ENCODE assay signal across 8 cellular contexts in genomic region chr16:58392215-58393137, GRCh38. TPM values are rescaled to one million over a fixed set of nuclear protein-coding genes. Genes with fewer than 3 reads are reported as not detected.
A peak's percentile ranks its signal among the peaks of the same experiment; 100 is the strongest.
DNase-seq lines count a peak whose midpoint lies in the region; ATAC-seq and TF ChIP-seq lines count a peak whose summit lies in the region.

TSS of gene GINS3 (plus strand) at chr16:58392471. CDS start at chr16:58392602, 131 bp downstream.

- 0% methylated on average over 47 to 67 of the region's 67 CpGs for WGBS in heart left ventricle, 4 donors
- WGBS in upper lobe of left lung, 2 donors, result 0 to 2% methylated on average over 32 to 64 of the region's 67 CpGs

- peaks cover 14% of the 10 kb centered on the region for H3K36me3 Mint-ChIP-seq in activated naive CD8-positive, alpha-beta T cell treated with anti-CD3 and anti-CD28 coated beads, Interleukin-2, amount 50 U/mL, for 24 hours (ENCODE audit: low read depth)

- H3K36me3 ChIP-seq in heart left ventricle (no peaks in the 10 kb centered on the region), upper lobe of left lung (no peaks in the 10 kb centered on the region)

- TF ChIP-seq CTCF in GM12865 (IDR thresholded peaks at IDR 0.05; ENCODE audit: insufficient read depth, low read depth, low read length, missing control alignments), result no peak
- no peak for TF ChIP-seq CTCF in heart left ventricle (IDR thresholded peaks at IDR 0.05)
- no peak for TF ChIP-seq CTCF in upper lobe of left lung (IDR thresholded peaks at IDR 0.05)

- no peaks in the 10 kb centered on the region for H3K9me3 Mint-ChIP-seq in activated naive CD8-positive, alpha-beta T cell treated with anti-CD3 and anti-CD28 coated beads, Interleukin-2, amount 50 U/mL, for 24 hours

- H3K9me3 ChIP-seq in heart left ventricle (no peaks in the 10 kb centered on the region), upper lobe of left lung (no peaks in the 10 kb centered on the region)

- peak in 1 of 2 donors; percentile 19 for TF ChIP-seq POLR2A in heart left ventricle (IDR thresholded peaks at IDR 0.05)
- TF ChIP-seq POLR2A in upper lobe of left lung (IDR thresholded peaks at IDR 0.05), result peak in 1 of 4 donors; percentile 51

- intact Hi-C loops in heart left ventricle (cut with DNase I) (loop anchor here in 7 of 10 donors (2.0 to 5.0 kb wide), 5 partner anchors 40 to 95 kb away; no protein-coding TSS in a partner anchor), posterior cingulate gyrus (cut with DNase I) (no loop called here)

- ATAC-seq in HG02759 (IDR thresholded peaks at IDR 0.05; ENCODE audit: unreplicated experiment) (peak; percentile 97), heart left ventricle (peak; percentile 94 to 99 (median 98)), upper lobe of left lung (ENCODE audit: low FRiP score in 2 of 2) (peak; percentile 97 to 99)
- peak; percentile 95 for ATAC-seq in activated naive CD8-positive, alpha-beta T cell treated with anti-CD3 and anti-CD28 coated beads, Interleukin-2, amount 50 U/mL, for 24 hours

- H3K27ac ChIP-seq in heart left ventricle (peak within 1 kb of the TSS; percentile 59 to 95 (median 87)), upper lobe of left lung (peak within 1 kb of the TSS; percentile 67 to 88 (median 84))

- no peak for TF ChIP-seq EP300 in upper lobe of left lung (IDR thresholded peaks at IDR 0.05)

- peak within 1 kb of the TSS; percentile 99 for H3K27ac Mint-ChIP-seq in activated naive CD8-positive, alpha-beta T cell treated with anti-CD3 and anti-CD28 coated beads, Interleukin-2, amount 50 U/mL, for 24 hours

- peaks cover 25% of the 10 kb centered on the region for H3K4me1 Mint-ChIP-seq in activated naive CD8-positive, alpha-beta T cell treated with anti-CD3 and anti-CD28 coated beads, Interleukin-2, amount 50 U/mL, for 24 hours

- DNase-seq in GM12865 (ENCODE audit: low read depth) (peak; percentile 95), NCI-H1417 (lab: John Stamatoyannopoulos, UW) (peak; percentile 72 to 93 (median 87)), SW480 (ENCODE audit: low spot score) (peak; percentile 85), heart left ventricle (peak; percentile 92 to 94 (median 93)), posterior cingulate gyrus (peak; percentile 87 to 98 (median 91)), upper lobe of left lung (peak; percentile 90 to 94)
- peak; percentile 87 for DNase-seq in activated naive CD8-positive, alpha-beta T cell treated with anti-CD3 and anti-CD28 coated beads, Interleukin-2, amount 50 U/mL, for 24 hours

- no peaks in the 10 kb centered on the region for H3K27me3 ChIP-seq in heart left ventricle
- no peaks in the 10 kb centered on the region for H3K27me3 ChIP-seq in upper lobe of left lung

- H3K4me3 ChIP-seq in GM12865 (ENCODE audit: low read depth, low read length) (peak within 1 kb of the TSS; percentile 81), heart left ventricle (peak within 1 kb of the TSS; percentile 66 to 96 (median 88)), upper lobe of left lung (peak within 1 kb of the TSS; percentile 73 to 92 (median 78))

- peak within 1 kb of the TSS; percentile 100 for H3K4me3 Mint-ChIP-seq in activated naive CD8-positive, alpha-beta T cell treated with anti-CD3 and anti-CD28 coated beads, Interleukin-2, amount 50 U/mL, for 24 hours

- H3K4me1 ChIP-seq in heart left ventricle, result peaks cover 0 to 16% (median 9%) of the 10 kb centered on the region in 12 donors
- H3K4me1 ChIP-seq in upper lobe of left lung, result peaks cover 6 to 12% (median 7%) of the 10 kb centered on the region in 4 donors

- no peaks in the 10 kb centered on the region for H3K27me3 Mint-ChIP-seq in activated naive CD8-positive, alpha-beta T cell treated with anti-CD3 and anti-CD28 coated beads, Interleukin-2, amount 50 U/mL, for 24 hours

RNA-seq across cellular contexts. Expression of gene GINS3, which starts in this region (rescaled TPM):
- total RNA-seq in heart left ventricle (1 to 10 TPM; 3.9 to 8.7 (median 7.1) TPM), upper lobe of left lung (1 to 10 TPM; 1.0 to 4.0 (median 2.9) TPM)
- 10 to 100 TPM in 1 of 2 donors, 1 to 10 TPM in 1; 5.4 to 20.2 TPM for polyA plus RNA-seq in heart left ventricle

Comparison
In these comparisons a context has a peak if more than half of its experiments do, and no peak if none do; other contexts are left out.
1. Peak in every context shown above with its lines: DNase-seq, ATAC-seq, H3K4me3 ChIP-seq and H3K27ac ChIP-seq.